Comparison of ENCODE assay signal across 1 cellular context in the genomic region with DNA sequence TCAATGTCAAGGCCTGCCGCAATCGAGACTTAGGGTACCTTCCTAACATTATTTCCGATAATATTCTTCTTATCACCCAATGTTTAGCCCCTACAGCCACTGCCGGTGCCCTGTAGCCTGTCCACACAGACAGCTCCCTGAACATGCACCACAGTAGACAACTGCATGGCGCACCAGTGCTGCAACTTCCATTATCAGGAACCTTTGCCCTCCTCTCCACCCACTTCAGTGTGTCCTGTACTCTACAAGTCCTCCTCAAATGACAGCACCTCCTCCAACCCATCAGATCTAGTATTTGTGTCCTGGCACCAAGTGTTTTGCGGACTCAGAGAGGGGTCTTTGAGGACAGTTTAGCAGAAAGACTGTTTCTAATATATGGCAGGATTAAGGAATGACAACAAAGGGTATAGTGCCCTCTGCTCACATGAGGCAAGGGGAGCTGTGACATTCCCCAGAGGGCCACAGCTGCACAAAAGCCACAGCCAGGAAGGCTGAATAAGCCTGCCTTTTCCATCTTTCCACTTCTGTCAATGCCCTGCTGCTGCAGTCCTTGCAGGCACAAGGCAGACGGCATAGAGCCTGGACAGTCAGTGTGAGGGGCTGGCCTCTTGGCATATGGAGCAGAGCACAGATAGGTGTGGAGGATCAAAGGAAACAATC.
TF ChIP-seq lines count a peak whose summit lies in the region.

No MANE protein-coding gene starts in this region.

TF ChIP-seq in H1, 55 proteins besides CTCF, POLR2A, EP300 and RAD21:
- TF ChIP-seq SIRT6 (IDR thresholded peaks at IDR 0.05; ENCODE audit: low read length) (no peak), FOSL1 (IDR thresholded peaks at IDR 0.05; ENCODE audit: insufficient read depth, low read depth, low read length) (no peak), RXRA (IDR thresholded peaks at IDR 0.05; ENCODE audit: insufficient read depth, low read depth, low read length) (no peak), TAF7 (optimal IDR thresholded peaks at IDR 0.05; ENCODE audit: borderline replicate concordance, low read depth, low read length) (no peak), ZNF274 (IDR thresholded peaks at IDR 0.05; ENCODE audit: borderline replicate concordance, extremely low read depth, low read length) (no peak), KDM1A (IDR thresholded peaks at IDR 0.05; ENCODE audit: borderline replicate concordance, low read length) (no peak), BACH1 (IDR thresholded peaks at IDR 0.05; ENCODE audit: low read length) (no peak), PHF8 (conservative IDR thresholded peaks at IDR 0.05; ENCODE audit: low read depth, low read length) (no peak), SP4 (IDR thresholded peaks at IDR 0.05; ENCODE audit: low read length) (no peak), EGR1 (IDR thresholded peaks at IDR 0.05; ENCODE audit: borderline replicate concordance, low read depth, low read length) (no peak), HDAC2 (IDR thresholded peaks at IDR 0.05; ENCODE audit: borderline replicate concordance in 1 of 2, low read depth in 2 of 2, low read length in 2 of 2) (no peak), CTBP2 (IDR thresholded peaks at IDR 0.05; ENCODE audit: borderline replicate concordance, insufficient read depth, insufficient read length, low read length) (no peak), JUN (IDR thresholded peaks at IDR 0.05; ENCODE audit: low read depth, low read length) (no peak), CEBPB (IDR thresholded peaks at IDR 0.05; ENCODE audit: low read depth, low read length) (no peak), CREB1 (IDR thresholded peaks at IDR 0.05) (no peak), POU5F1 (IDR thresholded peaks at IDR 0.05; ENCODE audit: low read depth, low read length) (no peak), SAP30 (IDR thresholded peaks at IDR 0.05; ENCODE audit: insufficient read depth, insufficient replicate concordance, low read length) (no peak)
- TF ChIP-seq, protein P1, sequence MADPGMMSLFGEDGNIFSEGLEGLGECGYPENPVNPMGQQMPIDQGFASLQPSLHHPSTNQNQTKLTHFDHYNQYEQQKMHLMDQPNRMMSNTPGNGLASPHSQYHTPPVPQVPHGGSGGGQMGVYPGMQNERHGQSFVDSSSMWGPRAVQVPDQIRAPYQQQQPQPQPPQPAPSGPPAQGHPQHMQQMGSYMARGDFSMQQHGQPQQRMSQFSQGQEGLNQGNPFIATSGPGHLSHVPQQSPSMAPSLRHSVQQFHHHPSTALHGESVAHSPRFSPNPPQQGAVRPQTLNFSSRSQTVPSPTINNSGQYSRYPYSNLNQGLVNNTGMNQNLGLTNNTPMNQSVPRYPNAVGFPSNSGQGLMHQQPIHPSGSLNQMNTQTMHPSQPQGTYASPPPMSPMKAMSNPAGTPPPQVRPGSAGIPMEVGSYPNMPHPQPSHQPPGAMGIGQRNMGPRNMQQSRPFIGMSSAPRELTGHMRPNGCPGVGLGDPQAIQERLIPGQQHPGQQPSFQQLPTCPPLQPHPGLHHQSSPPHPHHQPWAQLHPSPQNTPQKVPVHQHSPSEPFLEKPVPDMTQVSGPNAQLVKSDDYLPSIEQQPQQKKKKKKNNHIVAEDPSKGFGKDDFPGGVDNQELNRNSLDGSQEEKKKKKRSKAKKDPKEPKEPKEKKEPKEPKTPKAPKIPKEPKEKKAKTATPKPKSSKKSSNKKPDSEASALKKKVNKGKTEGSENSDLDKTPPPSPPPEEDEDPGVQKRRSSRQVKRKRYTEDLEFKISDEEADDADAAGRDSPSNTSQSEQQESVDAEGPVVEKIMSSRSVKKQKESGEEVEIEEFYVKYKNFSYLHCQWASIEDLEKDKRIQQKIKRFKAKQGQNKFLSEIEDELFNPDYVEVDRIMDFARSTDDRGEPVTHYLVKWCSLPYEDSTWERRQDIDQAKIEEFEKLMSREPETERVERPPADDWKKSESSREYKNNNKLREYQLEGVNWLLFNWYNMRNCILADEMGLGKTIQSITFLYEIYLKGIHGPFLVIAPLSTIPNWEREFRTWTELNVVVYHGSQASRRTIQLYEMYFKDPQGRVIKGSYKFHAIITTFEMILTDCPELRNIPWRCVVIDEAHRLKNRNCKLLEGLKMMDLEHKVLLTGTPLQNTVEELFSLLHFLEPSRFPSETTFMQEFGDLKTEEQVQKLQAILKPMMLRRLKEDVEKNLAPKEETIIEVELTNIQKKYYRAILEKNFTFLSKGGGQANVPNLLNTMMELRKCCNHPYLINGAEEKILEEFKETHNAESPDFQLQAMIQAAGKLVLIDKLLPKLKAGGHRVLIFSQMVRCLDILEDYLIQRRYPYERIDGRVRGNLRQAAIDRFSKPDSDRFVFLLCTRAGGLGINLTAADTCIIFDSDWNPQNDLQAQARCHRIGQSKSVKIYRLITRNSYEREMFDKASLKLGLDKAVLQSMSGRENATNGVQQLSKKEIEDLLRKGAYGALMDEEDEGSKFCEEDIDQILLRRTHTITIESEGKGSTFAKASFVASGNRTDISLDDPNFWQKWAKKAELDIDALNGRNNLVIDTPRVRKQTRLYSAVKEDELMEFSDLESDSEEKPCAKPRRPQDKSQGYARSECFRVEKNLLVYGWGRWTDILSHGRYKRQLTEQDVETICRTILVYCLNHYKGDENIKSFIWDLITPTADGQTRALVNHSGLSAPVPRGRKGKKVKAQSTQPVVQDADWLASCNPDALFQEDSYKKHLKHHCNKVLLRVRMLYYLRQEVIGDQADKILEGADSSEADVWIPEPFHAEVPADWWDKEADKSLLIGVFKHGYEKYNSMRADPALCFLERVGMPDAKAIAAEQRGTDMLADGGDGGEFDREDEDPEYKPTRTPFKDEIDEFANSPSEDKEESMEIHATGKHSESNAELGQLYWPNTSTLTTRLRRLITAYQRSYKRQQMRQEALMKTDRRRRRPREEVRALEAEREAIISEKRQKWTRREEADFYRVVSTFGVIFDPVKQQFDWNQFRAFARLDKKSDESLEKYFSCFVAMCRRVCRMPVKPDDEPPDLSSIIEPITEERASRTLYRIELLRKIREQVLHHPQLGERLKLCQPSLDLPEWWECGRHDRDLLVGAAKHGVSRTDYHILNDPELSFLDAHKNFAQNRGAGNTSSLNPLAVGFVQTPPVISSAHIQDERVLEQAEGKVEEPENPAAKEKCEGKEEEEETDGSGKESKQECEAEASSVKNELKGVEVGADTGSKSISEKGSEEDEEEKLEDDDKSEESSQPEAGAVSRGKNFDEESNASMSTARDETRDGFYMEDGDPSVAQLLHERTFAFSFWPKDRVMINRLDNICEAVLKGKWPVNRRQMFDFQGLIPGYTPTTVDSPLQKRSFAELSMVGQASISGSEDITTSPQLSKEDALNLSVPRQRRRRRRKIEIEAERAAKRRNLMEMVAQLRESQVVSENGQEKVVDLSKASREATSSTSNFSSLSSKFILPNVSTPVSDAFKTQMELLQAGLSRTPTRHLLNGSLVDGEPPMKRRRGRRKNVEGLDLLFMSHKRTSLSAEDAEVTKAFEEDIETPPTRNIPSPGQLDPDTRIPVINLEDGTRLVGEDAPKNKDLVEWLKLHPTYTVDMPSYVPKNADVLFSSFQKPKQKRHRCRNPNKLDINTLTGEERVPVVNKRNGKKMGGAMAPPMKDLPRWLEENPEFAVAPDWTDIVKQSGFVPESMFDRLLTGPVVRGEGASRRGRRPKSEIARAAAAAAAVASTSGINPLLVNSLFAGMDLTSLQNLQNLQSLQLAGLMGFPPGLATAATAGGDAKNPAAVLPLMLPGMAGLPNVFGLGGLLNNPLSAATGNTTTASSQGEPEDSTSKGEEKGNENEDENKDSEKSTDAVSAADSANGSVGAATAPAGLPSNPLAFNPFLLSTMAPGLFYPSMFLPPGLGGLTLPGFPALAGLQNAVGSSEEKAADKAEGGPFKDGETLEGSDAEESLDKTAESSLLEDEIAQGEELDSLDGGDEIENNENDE (IDR thresholded peaks at IDR 0.05; ENCODE audit: insufficient replicate concordance, low read length) = no peak
